In genomic region chr1:230340778-230341546, GRCh38 we compare ENCODE assay signal across 23 cellular contexts.
"Had no signal": no experiment of that assay in that cellular context is flagged by ENCODE, and none has a peak within 500 bp of the region (broad histone marks: within the 10 kb centered on the region; RNA-seq: fewer than 3 reads in every experiment).

No MANE protein-coding gene starts in this region.

- H3K27ac ChIP-seq: neutrophil, thoracic aorta had no signal

- H3K36me3 Mint-ChIP-seq: activated naive CD4-positive, alpha-beta T cell treated with anti-CD3 and anti-CD28 coated beads, Interleukin-2, amount 50 U/mL, for 24 hours; immature natural killer cell; naive B cell had no signal

- DNase-seq: activated CD4-positive, alpha-beta T cell treated with anti-CD3 and anti-CD28 coated beads, Interleukin-2, amount 10 ng/mL, durations not matched to agents 24 days and 14 days; activated CD4-positive, CD25-positive, alpha-beta regulatory T cell; activated CD8-positive, alpha-beta memory T cell treated with anti-CD3 and anti-CD28 coated beads, Interleukin-2, amount 50 U/mL, for 4 hours; activated CD8-positive, alpha-beta T cell treated with anti-CD3 and anti-CD28 coated beads, Interleukin-2, amount 10 ng/mL, durations not matched to agents 7 days and 5 days; activated effector memory CD4-positive, alpha-beta T cell treated with anti-CD3 and anti-CD28 coated beads, Interleukin-2, amount 50 U/mL, for 16 hours; activated T-cell treated with anti-CD3 and anti-CD28 coated beads, Interleukin-2, amount 50 U/mL, for 48 hours; amniotic stem cell; central memory CD4-positive, alpha-beta T cell; cortex of kidney; effector CD8-positive, alpha-beta T cell; foreskin fibroblast; immature natural killer cell; mammary epithelial cell; naive B cell; posterior cingulate gyrus; small intestine; stimulated activated CD4-positive, alpha-beta T cell treated with anti-CD3 and anti-CD28 coated beads, Interleukin-4, amount 100 ng/mL, for 4 hours; stimulated activated CD8-positive, alpha-beta memory T cell treated with anti-CD3 and anti-CD28 coated beads, Interleukin-4, amount 100 ng/mL, for 48 hours; stimulated activated naive CD4-positive, alpha-beta T cell treated with Interleukin-2 at 50 U/mL for 16 hours had no signal

- H3K4me1 Mint-ChIP-seq: activated CD4-positive, alpha-beta T cell treated with anti-CD3 and anti-CD28 coated beads, Interleukin-2, amount 10 ng/mL, durations not matched to agents 24 days and 14 days; activated naive CD4-positive, alpha-beta T cell treated with anti-CD3 and anti-CD28 coated beads, Interleukin-2, amount 50 U/mL, for 24 hours; immature natural killer cell; naive B cell had no signal

- H3K4me3 ChIP-seq: thoracic aorta had no signal

- H3K27ac Mint-ChIP-seq: activated CD4-positive, alpha-beta T cell treated with anti-CD3 and anti-CD28 coated beads, Interleukin-2, amount 10 ng/mL, durations not matched to agents 24 days and 14 days; activated CD8-positive, alpha-beta T cell treated with anti-CD3 and anti-CD28 coated beads, Interleukin-2, amount 10 ng/mL, durations not matched to agents 7 days and 5 days; activated naive CD4-positive, alpha-beta T cell treated with anti-CD3 and anti-CD28 coated beads, Interleukin-2, amount 50 U/mL, for 24 hours; immature natural killer cell; naive B cell; T-helper 2 cell treated with Interferon-gamma antibody and Interleukin-4, amounts not matched to agents 5 μg/mL and 100 μg/mL, for 36 hours had no signal

- H3K9me3 ChIP-seq: neutrophil, thoracic aorta had no signal

- H3K9me3 Mint-ChIP-seq: activated CD4-positive, alpha-beta T cell treated with anti-CD3 and anti-CD28 coated beads, Interleukin-2, amount 10 ng/mL, durations not matched to agents 24 days and 14 days; activated naive CD4-positive, alpha-beta T cell treated with anti-CD3 and anti-CD28 coated beads, Interleukin-2, amount 50 U/mL, for 24 hours; immature natural killer cell; T-helper 2 cell treated with Interferon-gamma antibody and Interleukin-4, amounts not matched to agents 5 μg/mL and 100 μg/mL, for 36 hours had no signal

- H3K4me3 Mint-ChIP-seq: activated CD4-positive, alpha-beta T cell treated with anti-CD3 and anti-CD28 coated beads, Interleukin-2, amount 10 ng/mL, durations not matched to agents 24 days and 14 days; activated CD8-positive, alpha-beta T cell treated with anti-CD3 and anti-CD28 coated beads, Interleukin-2, amount 10 ng/mL, durations not matched to agents 7 days and 5 days; activated naive CD4-positive, alpha-beta T cell treated with anti-CD3 and anti-CD28 coated beads, Interleukin-2, amount 50 U/mL, for 24 hours; immature natural killer cell; naive B cell; T-helper 2 cell treated with Interferon-gamma antibody and Interleukin-4, amounts not matched to agents 5 μg/mL and 100 μg/mL, for 36 hours had no signal

- ATAC-seq: activated CD8-positive, alpha-beta T cell treated with anti-CD3 and anti-CD28 coated beads, Interleukin-2, amount 10 ng/mL, durations not matched to agents 7 days and 5 days had no signal

- H3K36me3 ChIP-seq: neutrophil, thoracic aorta had no signal
